In genomic region chr3:107206141-107206540, GRCh38 we compare ENCODE assay signal across 9 cellular contexts.
A peak's percentile ranks its signal among the peaks of the same experiment; 100 is the strongest.
DNase-seq lines count a peak whose midpoint lies in the region; TF ChIP-seq lines count a peak whose summit lies in the region.
"Had no signal": no experiment of that assay in that cellular context is flagged by ENCODE, and none has a peak within 500 bp of the region (broad histone marks: within the 10 kb centered on the region; RNA-seq: fewer than 3 reads in every experiment).

No MANE protein-coding gene starts in this region.

- H3K36me3 ChIP-seq in HAP-1 (replicated peaks) = no peaks in the 10 kb centered on the region
- H3K36me3 ChIP-seq in OCI-LY7 (ENCODE audit: insufficient read depth, low read length) = no peaks in the 10 kb centered on the region
- H3K36me3 ChIP-seq: neutrophil had no signal

- no peaks in the 10 kb centered on the region for H3K27me3 ChIP-seq in HAP-1 (ENCODE audit: low read depth)
- H3K27me3 ChIP-seq: neutrophil had no signal

- no peak overlapping the region for H3K4me3 ChIP-seq in HAP-1
- H3K4me3 ChIP-seq in OCI-LY7 (ENCODE audit: low read depth, low read length, poor library complexity, severe bottlenecking) = no peak overlapping the region
- no peak overlapping the region for H3K4me3 ChIP-seq in epithelial cell of esophagus (ENCODE audit: low read length)
- H3K4me3 ChIP-seq in lower leg skin (ENCODE audit: low read depth, poor library complexity, severe bottlenecking) = no peak overlapping the region

- TF ChIP-seq CTCF in OCI-LY7 (conservative IDR thresholded peaks at IDR 0.05; ENCODE audit: low read length) = peak; percentile 81
- peak; percentile 78 for TF ChIP-seq CTCF in epithelial cell of esophagus (IDR thresholded peaks at IDR 0.05; ENCODE audit: insufficient read depth, low read depth, low read length, missing control alignments)
- peak; percentile 62 for TF ChIP-seq CTCF in progenitor cell of endocrine pancreas (IDR thresholded peaks at IDR 0.05; ENCODE audit: unreplicated experiment)
- no peak for TF ChIP-seq CTCF in lower leg skin (IDR thresholded peaks at IDR 0.05)

- BruUV-seq in OCI-LY7 (replicated peaks; lab: Mats Ljungman, UMichigan) = no TSS peak

- no peaks in the 10 kb centered on the region for H3K27me3 Mint-ChIP-seq in progenitor cell of endocrine pancreas

- intact Hi-C loops in OCI-LY7 (cut with micrococcal nuclease; ENCODE audit: unreplicated experiment) = no loop called here
- intact Hi-C loops in lower leg skin (cut with DNase I; ENCODE audit: low total_unique reads) = no loop called here

- DNase-seq in DMS53 (lab: John Stamatoyannopoulos, UW) (peak; percentile 66), HAP-1 (ENCODE audit: low spot score in 2 of 2) (peak; percentile 63), OCI-LY7 (ENCODE audit: low spot score) (peak; percentile 35), epithelial cell of esophagus (ENCODE audit: low read depth) (peak; percentile 70), progenitor cell of endocrine pancreas (ENCODE audit: low spot score, unreplicated experiment) (no peak), DMS114 treated with DMSO at 0.1 percent for 48 hours (lab: John Stamatoyannopoulos, UW; ENCODE audit: unreplicated experiment) (no peak), lower leg skin (ENCODE audit: low spot score in 2 of 2) (no peak)
- no peak for DNase-seq in activated CD4-positive, alpha-beta T cell treated with anti-CD3 and anti-CD28 coated beads for 1 hour

- H3K9me3 ChIP-seq in HAP-1 (no peaks in the 10 kb centered on the region), OCI-LY7 (ENCODE audit: low read length) (no peaks in the 10 kb centered on the region)
- H3K9me3 ChIP-seq: neutrophil had no signal

- no peaks in the 10 kb centered on the region for H3K9me2 ChIP-seq in OCI-LY7 (ENCODE audit: insufficient read depth, low read length)

- H3K4me2 ChIP-seq in OCI-LY7 (ENCODE audit: low read length) = no peak overlapping the region

- 39 to 56% methylated on average over 1 of the region's 1 CpG for WGBS in lower leg skin, 2 donors

- no peak overlapping the region for H3K4me3 Mint-ChIP-seq in progenitor cell of endocrine pancreas (ENCODE audit: low read depth)

- no peaks in the 10 kb centered on the region for H4K20me1 ChIP-seq in OCI-LY7 (ENCODE audit: insufficient read depth, low read length)

- H2AFZ ChIP-seq in OCI-LY7 (ENCODE audit: low read length) = no peak overlapping the region

- no peak for TF ChIP-seq POLR2A in lower leg skin (IDR thresholded peaks at IDR 0.05)

- no peaks in the 10 kb centered on the region for H3K79me2 ChIP-seq in OCI-LY7 (ENCODE audit: insufficient read depth, low read depth, low read length)

- CTCF ChIA-PET in OCI-LY7 (lab: Charles Lee; ENCODE audit: unreplicated experiment) = no interaction called here

- in situ Hi-C loops in HAP-1 (cut with MboI; ENCODE audit: low sequenced_read_pairs) = no loop called here

- H3K27ac ChIP-seq in OCI-LY7 (ENCODE audit: low read depth, low read length, poor library complexity, severe bottlenecking) = no peak overlapping the region
- H3K27ac ChIP-seq: neutrophil had no signal

- H3K4me1 ChIP-seq in HAP-1 (peaks cover 11% of the 10 kb centered on the region), OCI-LY7 (ENCODE audit: insufficient read depth, low read length, poor library complexity, severe bottlenecking) (no peaks in the 10 kb centered on the region)

- POLR2A ChIA-PET in OCI-LY7 (lab: Charles Lee) = no interaction called here

- no peak overlapping the region for H3K27ac Mint-ChIP-seq in progenitor cell of endocrine pancreas

- H3K36me3 Mint-ChIP-seq in progenitor cell of endocrine pancreas (ENCODE audit: insufficient read depth) = no peaks in the 10 kb centered on the region

- no peaks in the 10 kb centered on the region for H3K9me3 Mint-ChIP-seq in progenitor cell of endocrine pancreas (ENCODE audit: low read depth)

- H3K4me1 Mint-ChIP-seq in progenitor cell of endocrine pancreas (ENCODE audit: low read depth) = peaks cover 16% of the 10 kb centered on the region

Comparison
In these comparisons a context has a peak if more than half of its experiments do, and no peak if none do; other contexts are left out.
1. DNase-seq: peak in DMS53 (single experiment), HAP-1 (2 of 2), OCI-LY7 (single experiment) and epithelial cell of esophagus (single experiment); none in progenitor cell of endocrine pancreas (single experiment), DMS114 treated with DMSO at 0.1 percent for 48 hours (single experiment), lower leg skin (0 of 2) and activated CD4-positive, alpha-beta T cell treated with anti-CD3 and anti-CD28 coated beads for 1 hour (single experiment).
2. CTCF ChIP-seq: peak in OCI-LY7 (single experiment), epithelial cell of esophagus (single experiment) and progenitor cell of endocrine pancreas (single experiment); none in lower leg skin (0 of 3).